ENCODE assay signal across 8 cellular contexts in genomic region chr1:67687198-67687545, GRCh38. TPM values are rescaled to one million over a fixed set of nuclear protein-coding genes. Genes with fewer than 3 reads are reported as not detected.
DNase-seq lines count a peak whose midpoint lies in the region; ATAC-seq, FAIRE-seq and TF ChIP-seq lines count a peak whose summit lies in the region.

No MANE protein-coding gene starts in this region.

- peak overlapping the region; percentile 89 for H3K4me2 ChIP-seq in OCI-LY7 (ENCODE audit: low read length)

- WGBS in prostate gland: 39% methylated on average over 3 of the region's 3 CpGs

- POLR2A ChIA-PET in OCI-LY7 (lab: Charles Lee): interaction anchor here (0.7 to 7.7 kb wide), 5 partner anchors 8 to 54 kb away, joined by 3 to 123 read pairs (median 4); no protein-coding TSS in a partner anchor

- TF ChIP-seq POLR2A in GM12892 (IDR thresholded peaks at IDR 0.05; ENCODE audit: low read depth, low read length) (no peak), prostate gland (IDR thresholded peaks at IDR 0.05) (no peak)

- no peaks in the 10 kb centered on the region for H3K27me3 ChIP-seq in prostate gland (replicated peaks; ENCODE audit: insufficient read depth)

- H3K9me2 ChIP-seq in OCI-LY7 (ENCODE audit: insufficient read depth, low read length): no peaks in the 10 kb centered on the region

- H4K20me1 ChIP-seq in OCI-LY7 (ENCODE audit: insufficient read depth, low read length): peaks cover 22% of the 10 kb centered on the region

- BruUV-seq in OCI-LY7 (replicated peaks; lab: Mats Ljungman, UMichigan): no TSS peak

- DNase-seq in GM12892 (ENCODE audit: insufficient read length) (no peak), OCI-LY7 (ENCODE audit: low spot score) (peak; percentile 39), epithelial cell of esophagus (ENCODE audit: low read depth) (peak; percentile 13), prostate gland (ENCODE audit: low spot score) (no peak), NK-92 (lab: John Stamatoyannopoulos, UW; ENCODE audit: unreplicated experiment) (no peak), GF-D8 (lab: John Stamatoyannopoulos, UW) (no peak)

- H3K9me3 ChIP-seq in OCI-LY7 (ENCODE audit: low read length) (no peaks in the 10 kb centered on the region), prostate gland (no peaks in the 10 kb centered on the region)

- peak overlapping the region; percentile 86 for H3K4me3 ChIP-seq in OCI-LY7 (ENCODE audit: low read depth, low read length, poor library complexity, severe bottlenecking)
- peak overlapping the region; percentile 79 for H3K4me3 ChIP-seq in epithelial cell of esophagus (ENCODE audit: low read length)
- peak overlapping the region; percentile 70 to 71 for H3K4me3 ChIP-seq in prostate gland

- H3K27ac ChIP-seq in OCI-LY7 (ENCODE audit: low read depth, low read length, poor library complexity, severe bottlenecking) (peak overlapping the region; percentile 57), prostate gland (peak overlapping the region; percentile 84 to 91)

- FAIRE-seq in GM12892 (lab: Jason Lieb, UNC): peak; percentile 24

- H3K36me3 ChIP-seq in OCI-LY7 (ENCODE audit: insufficient read depth, low read length) (peaks cover 66% of the 10 kb centered on the region), prostate gland (no peaks in the 10 kb centered on the region)

- TF ChIP-seq CTCF in OCI-LY7 (conservative IDR thresholded peaks at IDR 0.05; ENCODE audit: low read length) (no peak), epithelial cell of esophagus (IDR thresholded peaks at IDR 0.05; ENCODE audit: insufficient read depth, low read depth, low read length, missing control alignments) (no peak), prostate gland (IDR thresholded peaks at IDR 0.05) (no peak)

- CTCF ChIA-PET in OCI-LY7 (lab: Charles Lee; ENCODE audit: unreplicated experiment): no interaction called here

- ATAC-seq in HG02973 (IDR thresholded peaks at IDR 0.05; ENCODE audit: unreplicated experiment) (no peak), GM18517 (IDR thresholded peaks at IDR 0.05; ENCODE audit: unreplicated experiment) (no peak)

- H3K4me1 ChIP-seq in OCI-LY7 (ENCODE audit: insufficient read depth, low read length, poor library complexity, severe bottlenecking): peaks cover 55% of the 10 kb centered on the region
- H3K4me1 ChIP-seq in prostate gland (replicated peaks): no peaks in the 10 kb centered on the region

- H3K79me2 ChIP-seq in OCI-LY7 (ENCODE audit: insufficient read depth, low read depth, low read length): peaks cover 32% of the 10 kb centered on the region

- no peak overlapping the region for H2AFZ ChIP-seq in OCI-LY7 (ENCODE audit: low read length)

- intact Hi-C loops in OCI-LY7 (cut with micrococcal nuclease; ENCODE audit: unreplicated experiment) (loop anchor here (2.0 to 10.0 kb wide), 4 partner anchors 26 to 762 kb away; partner anchors contain the start of genes DNAI4, MIER1 and SERBP1), prostate gland (cut with DNase I) (loop anchor here (5.0 to 10.0 kb wide), 4 partner anchors 65 to 150 kb away; partner anchors contain the start of gene GNG12)

RNA-seq across cellular contexts. Expression of gene GADD45A, which starts 2.2 kb away (rescaled TPM):
- 44.4 TPM for polyA plus RNA-seq in GM12892 (2012; ENCODE audit: missing spikeins)
- 46.8 and 60.7 TPM in 2 replicates for total RNA-seq in OCI-LY7 (2014; rRNA removed; shearing (Covaris generic))
- total RNA-seq in OCI-LY7 (2022) (48.6 and 54.9 TPM in 2 replicates), prostate gland (10 to 100 TPM; 28.9 to 43.9 TPM)

Comparison
In these comparisons a context has a peak if more than half of its experiments do, and no peak if none do; other contexts are left out.
1. DNase-seq: peak in OCI-LY7 (single experiment) and epithelial cell of esophagus (single experiment); none in GM12892 (single experiment), prostate gland (single experiment), NK-92 (single experiment) and GF-D8 (single experiment).
2. Peak in every context shown above with its lines, with median percentiles within 50 percentile points of each other: H3K4me3 ChIP-seq.